Comparison of ENCODE assay signal across 10 cellular contexts in genomic region chr5:146466521-146467349, GRCh38. TPM values are rescaled to one million over a fixed set of nuclear protein-coding genes. Genes with fewer than 3 reads are reported as not detected.
DNase-seq lines count a peak whose midpoint lies in the region; ATAC-seq and TF ChIP-seq lines count a peak whose summit lies in the region.
"Had no signal": no experiment of that assay in that cellular context is flagged by ENCODE, and none has a peak within 500 bp of the region (broad histone marks: within the 10 kb centered on the region; RNA-seq: fewer than 3 reads in every experiment).

No MANE protein-coding gene starts in this region.

- DNase-seq in GM12864 (ENCODE audit: low read depth) (no peak), PC-3 (peak; percentile 42), epithelial cell of esophagus (ENCODE audit: low read depth) (peak; percentile 19), putamen (ENCODE audit: low spot score) (peak; percentile 8), aorta (no peak), posterior vena cava (ENCODE audit: low spot score) (no peak)
- DNase-seq in activated CD4-positive, alpha-beta T cell treated with anti-CD3 and anti-CD28 coated beads, Interleukin-2, amount 50 U/mL, for 48 hours, result no peak
- DNase-seq: activated CD8-positive, alpha-beta memory T cell treated with anti-CD3 and anti-CD28 coated beads for 24 hours; gastrocnemius medialis had no signal

- H3K79me2 ChIP-seq in PC-3 (ENCODE audit: low read length), result peaks cover 71% of the 10 kb centered on the region

- H3K36me3 ChIP-seq in PC-3 (ENCODE audit: low read depth, low read length) (peaks cover 80% of the 10 kb centered on the region), aorta (ENCODE audit: control insufficient read depth in 1 of 2, insufficient read depth in 2 of 2, low read length in 1 of 2) (peaks cover 3 to 6% of the 10 kb centered on the region in 2 donors)

- no peaks in the 10 kb centered on the region for H3K27me3 ChIP-seq in PC-3 (ENCODE audit: low read length)
- no peaks in the 10 kb centered on the region for H3K27me3 ChIP-seq in aorta (ENCODE audit: control insufficient read depth in 1 of 2, insufficient read depth in 2 of 2, low read length in 1 of 2)
- H3K27me3 ChIP-seq: gastrocnemius medialis had no signal

- 51 to 53% methylated on average over 3 of the region's 3 CpGs for WGBS in aorta, 2 donors

- intact Hi-C loops in PC-3 (cut with micrococcal nuclease), result loop anchor here (1.0 kb wide), 1 partner anchor 62 kb away; no protein-coding TSS in a partner anchor
- intact Hi-C loops in aorta (cut with DNase I), result no loop called here
- intact Hi-C loops in posterior vena cava (cut with DNase I), result no loop called here

- peak; percentile 84 for ATAC-seq in PC-3
- no peak for ATAC-seq in aorta (ENCODE audit: low FRiP score)
- ATAC-seq: gastrocnemius medialis had no signal

- H2AFZ ChIP-seq in PC-3 (ENCODE audit: low read length), result no peak overlapping the region

- no peak overlapping the region for H3K4me3 ChIP-seq in GM12864 (ENCODE audit: low read depth, low read length)
- H3K4me3 ChIP-seq in PC-3 (ENCODE audit: low read length), result no peak overlapping the region
- no peak overlapping the region for H3K4me3 ChIP-seq in epithelial cell of esophagus (ENCODE audit: low read length)
- H3K4me3 ChIP-seq in aorta (ENCODE audit: low read length in 2 of 2), result no peak overlapping the region
- H3K4me3 ChIP-seq: gastrocnemius medialis had no signal

- CTCF ChIA-PET in PC-3 (lab: Charles Lee), result no interaction called here

- H3K9me2 ChIP-seq in PC-3 (replicated peaks; ENCODE audit: low read length), result no peaks in the 10 kb centered on the region

- BruUV-seq in PC-3 (replicated peaks; lab: Mats Ljungman, UMichigan), result no TSS peak

- TF ChIP-seq CTCF in GM12864 (IDR thresholded peaks at IDR 0.05; ENCODE audit: low read depth, low read length, missing control alignments), result peak; percentile 17
- TF ChIP-seq CTCF in PC-3 (conservative IDR thresholded peaks at IDR 0.05; ENCODE audit: low read depth, low read length), result peak; percentile 70
- peak; percentile 42 for TF ChIP-seq CTCF in epithelial cell of esophagus (IDR thresholded peaks at IDR 0.05; ENCODE audit: insufficient read depth, low read depth, low read length, missing control alignments)

- H3K9ac ChIP-seq in PC-3 (ENCODE audit: low read length), result no peak overlapping the region

- POLR2A ChIA-PET in PC-3 (lab: Charles Lee; ENCODE audit: unreplicated experiment), result no interaction called here

- peaks cover 62% of the 10 kb centered on the region for H4K20me1 ChIP-seq in PC-3 (ENCODE audit: low read length)

- H3K9me3 ChIP-seq in PC-3 (ENCODE audit: low read length) (no peaks in the 10 kb centered on the region), aorta (ENCODE audit: control insufficient read depth, low read length) (no peaks in the 10 kb centered on the region)
- H3K9me3 ChIP-seq: gastrocnemius medialis had no signal

- H3K4me2 ChIP-seq in PC-3 (ENCODE audit: low read length), result no peak overlapping the region

- no peak overlapping the region for H3K27ac ChIP-seq in PC-3 (ENCODE audit: low read length)
- H3K27ac ChIP-seq in aorta (ENCODE audit: low read depth in 1 of 2, low read length in 2 of 2), result no peak overlapping the region
- H3K27ac ChIP-seq: gastrocnemius medialis had no signal

- H3F3A ChIP-seq in PC-3 (ENCODE audit: low read length, unreplicated experiment), result peaks cover 7% of the 10 kb centered on the region

- H3K4me1 ChIP-seq in PC-3 (ENCODE audit: insufficient read depth, low read length) (no peaks in the 10 kb centered on the region), aorta (ENCODE audit: control insufficient read depth in 1 of 2, insufficient read depth in 2 of 2, low read length in 2 of 2) (no peaks in the 10 kb centered on the region)
- H3K4me1 ChIP-seq: gastrocnemius medialis had no signal

RNA-seq across cellular contexts. Expression of gene TCERG1, which starts 19.6 kb away (rescaled TPM):
- 86.0 and 96.9 TPM in 2 replicates for total RNA-seq in PC-3 (2014; rRNA removed)
- 10 to 100 TPM; 57.2 to 68.7 TPM for total RNA-seq in aorta
- 10 to 100 TPM; 11.1 to 29.7 TPM for polyA plus RNA-seq in aorta
- 10 to 100 TPM; 41.7 to 49.9 TPM for total RNA-seq in posterior vena cava

RNA-seq across cellular contexts. Expression of gene GPR151, which starts 49.3 kb away (rescaled TPM):
- total RNA-seq in PC-3 (2014; rRNA removed), result not detected in 2 replicates
- total RNA-seq in aorta, result under 1 TPM in 1 of 2 donors, not detected in 1; 0.10 TPM
- not detected for polyA plus RNA-seq in aorta
- total RNA-seq in posterior vena cava, result not detected
- total RNA-seq: gastrocnemius medialis had no signal
- polyA plus RNA-seq: IgD-negative memory B cell had no signal

Comparison
In these comparisons a context has a peak if more than half of its experiments do, and no peak if none do; other contexts are left out.
1. DNase-seq: peak in PC-3 (single experiment), epithelial cell of esophagus (single experiment) and putamen (single experiment); none in GM12864 (single experiment), aorta (0 of 2), activated CD4-positive, alpha-beta T cell treated with anti-CD3 and anti-CD28 coated beads, Interleukin-2, amount 50 U/mL, for 48 hours (0 of 2) and posterior vena cava (single experiment).
2. CTCF ChIP-seq: peak in every context shown above with its lines; median percentile 70 in PC-3; 42 in epithelial cell of esophagus; 17 in GM12864.